Comparison of ENCODE assay signal across 10 cellular contexts in genomic region chr2:174787485-174788205, GRCh38. TPM values are rescaled to one million over a fixed set of nuclear protein-coding genes. Genes with fewer than 3 reads are reported as not detected.
DNase-seq lines count a peak whose midpoint lies in the region; ATAC-seq, FAIRE-seq and TF ChIP-seq lines count a peak whose summit lies in the region.
"Had no signal": no experiment of that assay in that cellular context is flagged by ENCODE, and none has a peak within 500 bp of the region (broad histone marks: within the 10 kb centered on the region; RNA-seq: fewer than 3 reads in every experiment).

No MANE protein-coding gene starts in this region.

- in situ Hi-C loops in transverse colon (cut with MboI; ENCODE audit: low pct_ligation_motif_present in 1 of 4, low pct_unique_long_range_greater_than_20kb in 1 of 4, low sequenced_read_pairs in 3 of 4): no loop called here

- peak overlapping the region in 1 of 4 experiments; percentile 18; a peak in 1 of 8 replicates for H3K4me3 ChIP-seq in H1 (ENCODE audit: extremely low read depth in 1 of 4, insufficient read depth in 2 of 4, low read depth in 3 of 4, low read length in 4 of 4)
- no peak overlapping the region for H3K4me3 ChIP-seq in MM.1S (ENCODE audit: low read length)
- no peak overlapping the region for H3K4me3 ChIP-seq in transverse colon

- no peak overlapping the region for H3K14ac ChIP-seq in H1 (ENCODE audit: insufficient read length)

- TF ChIP-seq CTCF in H1 (IDR thresholded peaks at IDR 0.05; ENCODE audit: control extremely low read depth in 1 of 3, insufficient read depth in 1 of 3, low read depth in 1 of 3, low read length in 3 of 3) (no peak), MM.1S (IDR thresholded peaks at IDR 0.05; ENCODE audit: low read length) (no peak), transverse colon (IDR thresholded peaks at IDR 0.05) (no peak)

- H3K18ac ChIP-seq in H1 (ENCODE audit: extremely low read depth, low read length): peak overlapping the region; percentile 88

- peak overlapping the region; percentile 34 for H4K5ac ChIP-seq in H1 (ENCODE audit: insufficient read length, low read depth, low read length)

- CTCF ChIA-PET in H1 (lab: Charles Lee; ENCODE audit: partially characterized antibody): interaction anchor here (1.3 to 7.1 kb wide), 5 partner anchors 9 to 198 kb away, joined by 4 to 82 read pairs (median 6); no protein-coding TSS in a partner anchor

- peak overlapping the region; percentile 25 for H2BK120ac ChIP-seq in H1 (replicated peaks; ENCODE audit: low read depth, low read length)

- H3K36me3 ChIP-seq in H1 (ENCODE audit: control insufficient read depth in 2 of 4, insufficient read depth in 4 of 4, low read length in 3 of 4) (no peaks in the 10 kb centered on the region), MM.1S (replicated peaks; ENCODE audit: insufficient read depth, low read length) (no peaks in the 10 kb centered on the region), transverse colon (no peaks in the 10 kb centered on the region)
- H3K36me3 ChIP-seq: WERI-Rb-1 had no signal

- peak overlapping the region; percentile 92 for H2BK5ac ChIP-seq in H1 (ENCODE audit: low read depth, low read length)

- H3K79me1 ChIP-seq in H1 (ENCODE audit: low read depth, low read length): no peaks in the 10 kb centered on the region

- H3K27me3 ChIP-seq in H1 (replicated peaks in 1 of 4; ENCODE audit: control insufficient read depth in 3 of 4, extremely low read depth in 1 of 4, insufficient read depth in 3 of 4, low read length in 3 of 4) (no peaks in the 10 kb centered on the region), MM.1S (replicated peaks; ENCODE audit: insufficient read depth, low read length) (no peaks in the 10 kb centered on the region), transverse colon (no peaks in the 10 kb centered on the region)

- no peak overlapping the region for H2AK5ac ChIP-seq in H1 (ENCODE audit: low read depth, low read length)

- ATAC-seq in GM18502 (IDR thresholded peaks at IDR 0.05; ENCODE audit: poor library complexity, unreplicated experiment) (no peak), GM21390 (IDR thresholded peaks at IDR 0.05; ENCODE audit: unreplicated experiment) (no peak)

- TF ChIP-seq POLR2A in H1 (IDR thresholded peaks at IDR 0.05; ENCODE audit: control extremely low read depth in 1 of 2, low read depth in 2 of 2, low read length in 2 of 2): 0 out of 3 replicates have a peak, but pooled peaks of 1 of the 2 experiments have one; percentile 17
- no peak for TF ChIP-seq POLR2A in transverse colon (IDR thresholded peaks at IDR 0.05)

- TF ChIP-seq EP300 in H1 (IDR thresholded peaks at IDR 0.05; ENCODE audit: borderline replicate concordance in 1 of 2, low read depth in 2 of 2, low read length in 2 of 2): no peak
- no peak for TF ChIP-seq EP300 in transverse colon (IDR thresholded peaks at IDR 0.05; ENCODE audit: low read depth)

- no peak overlapping the region for H2BK15ac ChIP-seq in H1 (ENCODE audit: low read length)

- TF ChIP-seq RAD21 in H1 (IDR thresholded peaks at IDR 0.05 in 1 of 2, conservative IDR thresholded peaks at IDR 0.05 in 1 of 2; ENCODE audit: low read depth in 2 of 2, low read length in 2 of 2): no peak

- WGBS in H1 (ENCODE audit: extremely low coverage in 1 of 2, insufficient coverage in 1 of 2, insufficient read length in 1 of 2, insufficient replicate concordance in 2 of 2, low coverage in 1 of 2, low lambda C conversion rate in 2 of 2, missing lambda C conversion rate in 1 of 2), 2 experiments: 16% methylated on average over 5 of the region's 5 CpGs; no CpG with 5 or more reads in 1 of the 2 experiments
- 71 to 77% methylated on average over 3 to 5 of the region's 5 CpGs for WGBS in transverse colon (ENCODE audit: low coverage in 1 of 2), 2 donors

- DNase-seq in ELR (ENCODE audit: low read depth): peak; percentile 95
- DNase-seq in NCI-H524 treated with DMSO at 0.1 percent for 48 hours (lab: John Stamatoyannopoulos, UW): peak; percentile 65
- DNase-seq in H1 (ENCODE audit: low read depth in 1 of 2, low spot score in 2 of 2): peak; percentile 70 to 91
- peak; percentile 99 for DNase-seq in non-pigmented ciliary epithelial cell (ENCODE audit: low read depth)
- DNase-seq in MM.1S: no peak
- no peak for DNase-seq in transverse colon
- DNase-seq: KG1, WERI-Rb-1 had no signal

- no peaks in the 10 kb centered on the region for H3K9me2 ChIP-seq in MM.1S (replicated peaks; ENCODE audit: insufficient read depth, low read length)

- peak overlapping the region; percentile 51; the same call in 1 of the 2 replicates for H2BK20ac ChIP-seq in H1 (ENCODE audit: low read length)

- H3K79me2 ChIP-seq in H1 (ENCODE audit: control insufficient read depth in 1 of 2, insufficient read depth in 2 of 2, low read length in 2 of 2) (no peaks in the 10 kb centered on the region), MM.1S (ENCODE audit: low read length) (no peaks in the 10 kb centered on the region)

- H3K23ac ChIP-seq in H1 (ENCODE audit: insufficient read length): no peak overlapping the region

- H3K9me3 ChIP-seq in H1 (ENCODE audit: insufficient read depth in 2 of 2, low read depth in 1 of 2, low read length in 1 of 2) (no peaks in the 10 kb centered on the region), MM.1S (replicated peaks; ENCODE audit: insufficient read depth, low read length) (no peaks in the 10 kb centered on the region), transverse colon (no peaks in the 10 kb centered on the region)

- peak overlapping the region; percentile 38 for H4K91ac ChIP-seq in H1 (replicated peaks; ENCODE audit: insufficient read length, low read length)

- H4K8ac ChIP-seq in H1 (ENCODE audit: extremely low read depth, insufficient read depth, low read length): no peak overlapping the region

- no peak for FAIRE-seq in H1 (lab: Jason Lieb, UNC)

- H3K4me2 ChIP-seq in H1 (ENCODE audit: insufficient read depth in 1 of 2, low read depth in 2 of 2, low read length in 2 of 2) (peak overlapping the region; percentile 44 to 55), MM.1S (ENCODE audit: low read depth, low read length) (no peak overlapping the region)

- intact Hi-C loops in transverse colon (cut with DNase I; ENCODE audit: low total_unique reads): no loop called here

- no peaks in the 10 kb centered on the region for H3F3A ChIP-seq in MM.1S (ENCODE audit: insufficient read depth, low read length)

- H2AFZ ChIP-seq in H1 (ENCODE audit: low read length) (no peak overlapping the region), MM.1S (ENCODE audit: low read length) (no peak overlapping the region)

- H2BK12ac ChIP-seq in H1 (ENCODE audit: low read depth, low read length): peak overlapping the region; percentile 64

- H3K9ac ChIP-seq in H1 (replicated peaks in 1 of 4; ENCODE audit: extremely low read depth in 1 of 4, low read depth in 3 of 4, low read length in 3 of 4): peak overlapping the region in 2 of 4 experiments; percentile 25 to 38; a peak in 4 of 7 replicates
- H3K9ac ChIP-seq in MM.1S (ENCODE audit: low read length): no peak overlapping the region

- peak overlapping the region; percentile 22 for H3K4ac ChIP-seq in H1 (replicated peaks; ENCODE audit: insufficient read length, low read depth, low read length)

- H3K27ac ChIP-seq in H1 (ENCODE audit: low read depth, low read length) (peak overlapping the region; percentile 83), MM.1S (ENCODE audit: low read length) (no peak overlapping the region), transverse colon (no peak overlapping the region)
- H3K27ac ChIP-seq: WERI-Rb-1 had no signal

- POLR2A ChIA-PET in H1 (lab: Charles Lee; ENCODE audit: partially characterized antibody): interaction anchor here (0.7 to 4.0 kb wide), 13 partner anchors 8 to 218 kb away, joined by 3 to 50 read pairs (median 5); partner anchors contain the start of gene CHN1

- no peak overlapping the region for H3K56ac ChIP-seq in H1 (replicated peaks; ENCODE audit: insufficient read length, low read depth, low read length)

- no peaks in the 10 kb centered on the region for H4K20me1 ChIP-seq in H1 (replicated peaks in 1 of 2; ENCODE audit: control insufficient read depth in 1 of 2, insufficient read depth in 2 of 2, low read length in 2 of 2)
- H4K20me1 ChIP-seq in MM.1S (ENCODE audit: insufficient read depth, low read length): no peaks in the 10 kb centered on the region

- H3K4me1 ChIP-seq in H1 (replicated peaks in 1 of 4; ENCODE audit: control insufficient read depth in 3 of 4, insufficient read depth in 4 of 4, low read length in 3 of 4) (peaks cover 6 to 34% (median 12%) of the 10 kb centered on the region in 4 experiments), MM.1S (ENCODE audit: low read length) (peaks cover 6% of the 10 kb centered on the region; the same call in 1 of the 2 replicates), transverse colon (peaks cover 0 to 6% (median 0%) of the 10 kb centered on the region in 4 donors)

- H3K23me2 ChIP-seq in H1 (ENCODE audit: low read depth, low read length): no peaks in the 10 kb centered on the region

TF ChIP-seq in H1, 55 proteins besides CTCF, POLR2A, EP300 and RAD21 (continues in another document):
- TF ChIP-seq ATF2 (IDR thresholded peaks at IDR 0.05; ENCODE audit: low read length) (0 out of 2 replicates have a peak, but pooled peaks have one; percentile 46), GTF2F1 (IDR thresholded peaks at IDR 0.05; ENCODE audit: borderline replicate concordance, low read depth, low read length) (no peak), CBX8 (IDR thresholded peaks at IDR 0.05; ENCODE audit: borderline replicate concordance, low read depth, low read length) (no peak), SIRT6 (IDR thresholded peaks at IDR 0.05; ENCODE audit: low read length) (no peak)

RNA-seq across cellular contexts. Expression of gene CHRNA1, which starts 23.4 kb away (rescaled TPM):
- total RNA-seq in H1 (2021; fragmentation: NEBNext Ultra II Directional; extraction: Animal tissue kit (Norgen Biotek cat#: 25700)): 0.15 TPM in 1 of 2 replicates, not detected in the other
- 0.11 and 0.17 TPM in 2 replicates for polyA plus RNA-seq in H1 (2011; rRNA removed)
- 0.10 TPM for polyA plus RNA-seq in H1 (2011; cell fraction: cytosol; rRNA removed)
- 0.30 TPM for polyA plus RNA-seq in H1 (2011; cell fraction: nucleus; rRNA removed)
- 0.19 to 0.20 TPM in 2 of 4 replicates, not detected in the others for polyA plus RNA-seq in H1 (2012, experiment 1 of 2)
- not detected for polyA plus RNA-seq in H1 (2012, experiment 2 of 2)
- polyA plus RNA-seq in H1 (2013, experiment 1 of 2): 0.12 TPM
- polyA plus RNA-seq in H1 (2013, experiment 2 of 2): 0.07 TPM
- polyA minus RNA-seq in H1 (2011; rRNA and poly(A)+ RNA removed): 0.47 TPM in 1 of 2 replicates, not detected in the other
- polyA minus RNA-seq in H1 (2011; cell fraction: cytosol; rRNA and poly(A)+ RNA removed): not detected
- polyA minus RNA-seq in H1 (2011; cell fraction: nucleus; rRNA and poly(A)+ RNA removed): not detected
- 1 to 10 TPM in 3 of 4 donors, not detected in 1; 2.6 to 7.4 (median 3.0) TPM for total RNA-seq in transverse colon

Comparison
In these comparisons a context has a peak if more than half of its experiments do, and no peak if none do; other contexts are left out.
1. DNase-seq: peak in ELR (single experiment), NCI-H524 treated with DMSO at 0.1 percent for 48 hours (single experiment), H1 (2 of 2) and non-pigmented ciliary epithelial cell (single experiment); none in MM.1S (single experiment) and transverse colon (single experiment).